ENCODE assay signal across 8 cellular contexts in the genomic region with DNA sequence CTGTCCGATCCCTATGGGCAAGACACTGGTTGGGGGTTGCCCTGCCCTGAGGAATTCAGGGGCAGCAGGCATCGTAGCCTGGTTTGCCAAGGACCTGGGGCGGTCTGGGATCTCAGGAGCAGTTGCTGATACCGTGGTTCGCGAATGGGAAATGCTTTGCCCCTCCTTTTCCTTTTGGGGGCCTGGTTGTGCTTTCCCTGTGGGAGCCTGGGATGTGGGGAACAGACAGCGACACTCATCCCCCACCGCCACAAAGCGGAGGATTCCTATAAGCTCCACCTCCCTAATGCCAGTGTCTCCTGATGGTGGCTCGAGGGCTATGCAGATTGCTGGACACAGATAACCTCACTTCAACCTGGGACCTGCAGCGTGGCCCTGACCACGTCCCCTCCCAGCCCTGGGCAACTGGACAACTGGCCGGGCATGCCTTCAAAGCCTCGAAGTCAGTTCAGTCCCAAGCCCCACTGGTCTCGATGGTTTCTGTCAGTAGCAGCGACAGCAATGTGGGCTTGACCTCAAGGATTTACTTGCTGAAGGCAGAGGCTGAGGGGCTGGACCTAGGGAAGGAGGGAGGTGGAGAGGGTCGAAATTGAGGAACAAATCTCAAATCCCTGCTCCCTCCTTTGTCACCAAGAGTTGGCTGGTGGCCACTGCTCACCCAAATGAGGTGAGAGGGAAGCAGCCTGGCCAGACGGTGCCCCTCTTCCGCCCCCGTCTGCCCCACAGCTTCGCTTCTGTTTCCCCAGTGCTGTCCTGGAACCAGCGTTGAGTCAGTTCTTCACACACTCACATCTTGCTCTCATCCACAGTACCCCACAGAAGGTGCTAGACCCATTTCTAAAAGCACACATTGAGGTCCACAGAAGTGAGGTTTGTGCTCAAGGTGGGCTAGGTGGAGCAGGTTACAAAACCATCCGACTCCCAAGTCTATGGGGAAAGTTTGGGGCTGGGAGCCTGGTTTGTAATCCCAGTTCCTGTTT. TPM values are rescaled to one million over a fixed set of nuclear protein-coding genes. Genes with fewer than 3 reads are reported as not detected.
DNase-seq lines count a peak whose midpoint lies in the region; ATAC-seq and TF ChIP-seq lines count a peak whose summit lies in the region.

No MANE protein-coding gene starts in this region.

- peak overlapping the region; percentile 96 for H3K27ac ChIP-seq in stomach smooth muscle (ENCODE audit: low read length)

- peaks cover 21% of the 10 kb centered on the region for H3K36me3 Mint-ChIP-seq in T-helper 1 cell treated with Interleukin-12 subunit alpha and Interleukin-12 subunit beta and Interleukin-4 antibody, amounts not matched to agents 30 μg/mL and 1 μg/mL, for 36 hours (ENCODE audit: low read depth)
- peaks cover 20% of the 10 kb centered on the region for H3K36me3 Mint-ChIP-seq in activated naive CD8-positive, alpha-beta T cell treated with anti-CD3 and anti-CD28 coated beads, Interleukin-2, amount 10 ng/mL, durations not matched to agents 7 days and 5 days

- H3K4me1 ChIP-seq in stomach smooth muscle (ENCODE audit: control insufficient read depth, insufficient read depth, low read length) = peaks cover 25% of the 10 kb centered on the region

- no peaks in the 10 kb centered on the region for H3K9me3 Mint-ChIP-seq in T-helper 1 cell treated with Interleukin-12 subunit alpha and Interleukin-12 subunit beta and Interleukin-4 antibody, amounts not matched to agents 30 μg/mL and 1 μg/mL, for 36 hours
- H3K9me3 Mint-ChIP-seq in activated naive CD8-positive, alpha-beta T cell treated with anti-CD3 and anti-CD28 coated beads, Interleukin-2, amount 10 ng/mL, durations not matched to agents 7 days and 5 days = no peaks in the 10 kb centered on the region

- ATAC-seq in activated naive CD8-positive, alpha-beta T cell treated with anti-CD3 and anti-CD28 coated beads, Interleukin-2, amount 10 ng/mL, durations not matched to agents 7 days and 5 days (ENCODE audit: low read depth) = no peak

- no peak for TF ChIP-seq CTCF in kidney epithelial cell (IDR thresholded peaks at IDR 0.05; ENCODE audit: insufficient read depth, low read length, poor library complexity, severe bottlenecking)

- H3K36me3 ChIP-seq in kidney epithelial cell (ENCODE audit: control insufficient read depth, insufficient read depth, low read length) = peaks cover 6% of the 10 kb centered on the region
- H3K36me3 ChIP-seq in stomach smooth muscle (ENCODE audit: control insufficient read depth in 2 of 2, insufficient read depth in 2 of 2, low read length in 2 of 2) = peaks cover 8 to 14% of the 10 kb centered on the region in 2 donors

- H3K4me3 ChIP-seq in kidney epithelial cell (ENCODE audit: low read depth, low read length) = peak overlapping the region; percentile 94
- H3K4me3 ChIP-seq in stomach smooth muscle (ENCODE audit: low read length in 2 of 2) = peak overlapping the region; percentile 98

- peak overlapping the region; percentile 91 to 100 for H3K9ac ChIP-seq in stomach smooth muscle (ENCODE audit: low read length in 2 of 2)

- H3K9me3 ChIP-seq in stomach smooth muscle (ENCODE audit: control insufficient read depth in 2 of 2, low read length in 2 of 2) = no peaks in the 10 kb centered on the region

- no peak for DNase-seq in T-helper 1 cell
- DNase-seq in activated naive CD8-positive, alpha-beta T cell treated with anti-CD3 and anti-CD28 coated beads, Interleukin-2, amount 10 ng/mL, durations not matched to agents 7 days and 5 days = no peak
- no peak for DNase-seq in kidney epithelial cell (ENCODE audit: low read depth)
- no peak for DNase-seq in NCI-H2227 (lab: John Stamatoyannopoulos, UW; ENCODE audit: unreplicated experiment)
- DNase-seq in activated gamma-delta T cell treated with Interleukin-2 at 50 U/mL for 16 hours = no peak
- no peak for DNase-seq in NCI-H2107 treated with DMSO at 0.1 percent for 48 hours (lab: John Stamatoyannopoulos, UW; ENCODE audit: unreplicated experiment)

- POLR2A ChIA-PET in activated naive CD8-positive, alpha-beta T cell treated with anti-CD3 and anti-CD28 coated beads, Interleukin-2, amount 10 ng/mL, durations not matched to agents 7 days and 5 days (lab: Charles Lee) = no interaction called here

- H3K4me3 Mint-ChIP-seq in T-helper 1 cell treated with Interleukin-12 subunit alpha and Interleukin-12 subunit beta and Interleukin-4 antibody, amounts not matched to agents 30 μg/mL and 1 μg/mL, for 36 hours = peak overlapping the region; percentile 96
- H3K4me3 Mint-ChIP-seq in activated naive CD8-positive, alpha-beta T cell treated with anti-CD3 and anti-CD28 coated beads, Interleukin-2, amount 10 ng/mL, durations not matched to agents 7 days and 5 days = peak overlapping the region; percentile 92

- no peaks in the 10 kb centered on the region for H3K27me3 Mint-ChIP-seq in T-helper 1 cell treated with Interleukin-12 subunit alpha and Interleukin-12 subunit beta and Interleukin-4 antibody, amounts not matched to agents 30 μg/mL and 1 μg/mL, for 36 hours (ENCODE audit: low read depth)
- no peaks in the 10 kb centered on the region for H3K27me3 Mint-ChIP-seq in activated naive CD8-positive, alpha-beta T cell treated with anti-CD3 and anti-CD28 coated beads, Interleukin-2, amount 10 ng/mL, durations not matched to agents 7 days and 5 days

- H3K27me3 ChIP-seq in kidney epithelial cell (ENCODE audit: control insufficient read depth, insufficient read depth, low read length) = no peaks in the 10 kb centered on the region
- no peaks in the 10 kb centered on the region for H3K27me3 ChIP-seq in stomach smooth muscle (ENCODE audit: control insufficient read depth in 1 of 2, insufficient read depth in 2 of 2, low read length in 2 of 2)

- peaks cover 36% of the 10 kb centered on the region for H3K4me1 Mint-ChIP-seq in T-helper 1 cell treated with Interleukin-12 subunit alpha and Interleukin-12 subunit beta and Interleukin-4 antibody, amounts not matched to agents 30 μg/mL and 1 μg/mL, for 36 hours (ENCODE audit: low read depth)
- peaks cover 22% of the 10 kb centered on the region for H3K4me1 Mint-ChIP-seq in activated naive CD8-positive, alpha-beta T cell treated with anti-CD3 and anti-CD28 coated beads, Interleukin-2, amount 10 ng/mL, durations not matched to agents 7 days and 5 days

- H3K27ac Mint-ChIP-seq in T-helper 1 cell treated with Interleukin-12 subunit alpha and Interleukin-12 subunit beta and Interleukin-4 antibody, amounts not matched to agents 30 μg/mL and 1 μg/mL, for 36 hours = peak overlapping the region; percentile 98
- peak overlapping the region; percentile 96 for H3K27ac Mint-ChIP-seq in activated naive CD8-positive, alpha-beta T cell treated with anti-CD3 and anti-CD28 coated beads, Interleukin-2, amount 10 ng/mL, durations not matched to agents 7 days and 5 days

RNA-seq across cellular contexts. Expression of gene CEBPB, which starts 3.5 kb away (rescaled TPM):
- 10 to 100 TPM; 38.3 to 38.7 TPM for total RNA-seq in activated naive CD8-positive, alpha-beta T cell treated with anti-CD3 and anti-CD28 coated beads, Interleukin-2, amount 10 ng/mL, durations not matched to agents 7 days and 5 days
- total RNA-seq in kidney epithelial cell = 105 and 117 TPM in 2 replicates

RNA-seq across cellular contexts. Expression of gene PEDS1, which starts 40.6 kb away (rescaled TPM):
- total RNA-seq in activated naive CD8-positive, alpha-beta T cell treated with anti-CD3 and anti-CD28 coated beads, Interleukin-2, amount 10 ng/mL, durations not matched to agents 7 days and 5 days = 10 to 100 TPM; 22.1 to 24.5 TPM
- total RNA-seq in kidney epithelial cell = 52.1 and 57.9 TPM in 2 replicates
